In genomic region chr6:145839653-145840052, GRCh38 we compare ENCODE assay signal across 18 cellular contexts.
"Had no signal": no experiment of that assay in that cellular context is flagged by ENCODE, and none has a peak within 500 bp of the region (broad histone marks: within the 10 kb centered on the region; RNA-seq: fewer than 3 reads in every experiment).

No MANE protein-coding gene starts in this region.

- H3K27ac Mint-ChIP-seq: activated CD8-positive, alpha-beta T cell treated with anti-CD3 and anti-CD28 coated beads, Interleukin-2, amount 10 ng/mL, durations not matched to agents 7 days and 5 days; activated naive CD8-positive, alpha-beta T cell treated with anti-CD3 and anti-CD28 coated beads for 36 hours; T-helper 17 cell had no signal

- H3K4me1 ChIP-seq: colonic mucosa had no signal

- H3K27me3 ChIP-seq: colonic mucosa had no signal

- DNase-seq: activated CD4-positive, alpha-beta T cell treated with anti-CD3 and anti-CD28 coated beads for 4 hours; activated CD8-positive, alpha-beta memory T cell treated with anti-CD3 and anti-CD28 coated beads, Interleukin-2, amount 50 U/mL, for 48 hours; activated CD8-positive, alpha-beta T cell treated with anti-CD3 and anti-CD28 coated beads, Interleukin-2, amount 10 ng/mL, durations not matched to agents 7 days and 5 days; activated effector memory CD4-positive, alpha-beta T cell treated with anti-CD3 and anti-CD28 coated beads, Interleukin-2, amount 50 U/mL, for 16 hours; activated naive CD4-positive, alpha-beta T cell treated with Interleukin-2 at 50 U/mL for 16 hours; activated naive CD8-positive, alpha-beta T cell treated with anti-CD3 and anti-CD28 coated beads for 36 hours; activated T-cell treated with anti-CD3 and anti-CD28 coated beads, Interleukin-2, amount 50 U/mL, for 1 hour; colonic mucosa; NCI-H1048; NCI-H1694; NCI-H2029; NCI-H2107; NCI-H510A treated with DMSO at 0.1 percent for 48 hours; PC-9; SHP77 treated with DMSO at 0.1 percent for 48 hours; T-helper 17 cell; T-helper 9 cell had no signal

- H3K4me3 Mint-ChIP-seq: activated CD8-positive, alpha-beta T cell treated with anti-CD3 and anti-CD28 coated beads, Interleukin-2, amount 10 ng/mL, durations not matched to agents 7 days and 5 days; activated naive CD8-positive, alpha-beta T cell treated with anti-CD3 and anti-CD28 coated beads for 36 hours; T-helper 17 cell had no signal

- H3K27ac ChIP-seq: colonic mucosa, KMS-11, PC-9 had no signal

- H3K4me3 ChIP-seq: colonic mucosa, PC-9 had no signal

- H3K4me1 Mint-ChIP-seq: T-helper 17 cell had no signal

- ATAC-seq: activated CD8-positive, alpha-beta T cell treated with anti-CD3 and anti-CD28 coated beads, Interleukin-2, amount 10 ng/mL, durations not matched to agents 7 days and 5 days; T-helper 17 cell had no signal

- H3K27me3 Mint-ChIP-seq: activated naive CD8-positive, alpha-beta T cell treated with anti-CD3 and anti-CD28 coated beads for 36 hours; T-helper 17 cell had no signal

- H3K36me3 ChIP-seq: colonic mucosa had no signal

- H3K9me3 ChIP-seq: colonic mucosa had no signal

- H3K9me3 Mint-ChIP-seq: activated naive CD8-positive, alpha-beta T cell treated with anti-CD3 and anti-CD28 coated beads for 36 hours had no signal
